ENCODE assay signal across 26 cellular contexts in genomic region chr16:61030616-61031015, GRCh38.
"Had no signal": no experiment of that assay in that cellular context is flagged by ENCODE, and none has a peak within 500 bp of the region (broad histone marks: within the 10 kb centered on the region; RNA-seq: fewer than 3 reads in every experiment).

No MANE protein-coding gene starts in this region.

- H3K27ac ChIP-seq: stomach, suprapubic skin, testis, thoracic aorta, thyroid gland, tibial artery, tibial nerve, transverse colon, upper lobe of left lung, upper lobe of right lung, uterus, vagina had no signal

- H3K4me3 ChIP-seq: stomach, suprapubic skin, testis, thoracic aorta, thyroid gland, tibial artery, tibial nerve, transverse colon, upper lobe of left lung, upper lobe of right lung, uterus, vagina had no signal

- DNase-seq: stimulated activated CD4-positive, alpha-beta T cell treated with anti-CD3 and anti-CD28 coated beads, Interleukin-2, amount 100 ng/mL, for 48 hours; stimulated activated CD4-positive, alpha-beta T cell treated with anti-CD3 and anti-CD28 coated beads, Interleukin-4, amount 100 ng/mL, for 1 hour; stimulated activated CD4-positive, alpha-beta T cell treated with anti-CD3 and anti-CD28 coated beads, Interleukin-4, amount 100 ng/mL, for 24 hours; stimulated activated CD4-positive, alpha-beta T cell treated with anti-CD3 and anti-CD28 coated beads, Interleukin-4, amount 100 ng/mL, for 4 hours; stimulated activated CD8-positive, alpha-beta memory T cell treated with anti-CD3 and anti-CD28 coated beads, Interleukin-4, amount 100 ng/mL, for 48 hours; stimulated activated naive B cell treated with anti-CD40 and anti-IgM and Interleukin-4, amounts not matched to agents 10 μg/mL and 1 μg/mL and 100 μg/mL, for 72 hours; stimulated activated naive CD4-positive, alpha-beta T cell; stimulated activated naive CD4-positive, alpha-beta T cell treated with Interleukin-2 at 50 U/mL for 16 hours; stimulated activated naive CD8-positive, alpha-beta T cell treated with anti-CD3 and anti-CD28 coated beads, Interleukin-15, amount 100 ng/mL, for 72 hours; stimulated activated naive CD8-positive, alpha-beta T cell treated with anti-CD3 and anti-CD28 coated beads, Interleukin-15, Interleukin-2, amounts not matched to agents 100 U/mL and 50 U/mL, for 24 hours; stomach; substantia nigra; testis; thyroid gland; tibial artery; transverse colon; trophoblast cell; upper lobe of left lung; upper lobe of right lung; uterus had no signal

- H3K27me3 ChIP-seq: stomach, suprapubic skin, testis, thyroid gland, tibial artery, tibial nerve, transverse colon, upper lobe of left lung, upper lobe of right lung, uterus, vagina had no signal

- H3K4me1 ChIP-seq: stomach, suprapubic skin, testis, thyroid gland, tibial artery, tibial nerve, transverse colon, upper lobe of left lung, upper lobe of right lung, uterus, vagina had no signal

- ATAC-seq: stimulated activated effector memory CD8-positive, alpha-beta T cell treated with anti-CD3 and anti-CD28 coated beads, Interleukin-12 subunit alpha, Interleukin-12 subunit beta, amount 100 ng/mL, for 72 hours; stimulated activated memory B cell treated with anti-CD40 and anti-IgM and Interleukin-4, amounts not matched to agents 10 μg/mL and 1 μg/mL and 100 μg/mL, for 72 hours; stimulated activated naive B cell treated with anti-CD40 and anti-IgM and Interleukin-4, amounts not matched to agents 10 μg/mL and 1 μg/mL and 100 μg/mL, for 72 hours; stimulated activated naive CD8-positive, alpha-beta T cell treated with anti-CD3 and anti-CD28 coated beads, Interleukin-15, amount 100 ng/mL, for 72 hours; stimulated activated naive CD8-positive, alpha-beta T cell treated with anti-CD3 and anti-CD28 coated beads, Interleukin-15, Interleukin-2, amounts not matched to agents 100 U/mL and 50 U/mL, for 24 hours; upper lobe of right lung had no signal

- H3K36me3 ChIP-seq: stomach, suprapubic skin, thoracic aorta, thyroid gland, tibial artery, tibial nerve, transverse colon, upper lobe of left lung, upper lobe of right lung, uterus, vagina had no signal

- H3K9me3 ChIP-seq: testis, thoracic aorta, thyroid gland, tibial artery, tibial nerve, transverse colon, upper lobe of left lung, upper lobe of right lung, uterus, vagina had no signal
